21 cellular contexts compared by ENCODE assay signal in the genomic region with DNA sequence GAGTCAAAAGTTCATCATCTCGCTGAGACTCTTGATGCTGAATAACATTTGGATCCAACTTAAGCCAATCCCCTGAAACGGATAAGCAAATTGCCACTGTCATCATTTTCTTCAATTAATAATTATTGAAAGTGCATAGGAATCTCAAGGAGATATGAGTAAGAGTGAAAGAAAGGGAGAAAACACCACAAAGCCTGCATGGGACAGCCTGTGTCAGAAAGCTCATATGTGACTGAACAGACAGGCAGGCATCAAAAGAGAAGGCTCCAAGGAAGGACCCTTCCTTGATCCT. TPM values are rescaled to one million over a fixed set of nuclear protein-coding genes. Genes with fewer than 3 reads are reported as not detected.
DNase-seq lines count a peak whose midpoint lies in the region; ATAC-seq, FAIRE-seq and TF ChIP-seq lines count a peak whose summit lies in the region.
"Had no signal": no experiment of that assay in that cellular context is flagged by ENCODE, and none has a peak within 500 bp of the region (broad histone marks: within the 10 kb centered on the region; RNA-seq: fewer than 3 reads in every experiment).

No MANE protein-coding gene starts in this region.

- TF ChIP-seq EP300 in HepG2 (IDR thresholded peaks at IDR 0.05; ENCODE audit: low read depth in 2 of 2, low read length in 2 of 2) (no peak), HepG2 (CRISPR knock-in tag; IDR thresholded peaks at IDR 0.05; ENCODE audit: borderline replicate concordance) (no peak), ovary (IDR thresholded peaks at IDR 0.05) (no peak)

- TF ChIP-seq POLR2A in HepG2 (IDR thresholded peaks at IDR 0.05; ENCODE audit: insufficient read depth in 1 of 2, low read depth in 2 of 2, low read length in 2 of 2) (no peak), right lobe of liver (IDR thresholded peaks at IDR 0.05) (no peak), prostate gland (IDR thresholded peaks at IDR 0.05) (no peak), ovary (IDR thresholded peaks at IDR 0.05) (no peak)

- peaks cover 14% of the 10 kb centered on the region for H4K20me1 ChIP-seq in HepG2 (ENCODE audit: insufficient read depth, low read length)
- no peaks in the 10 kb centered on the region for H4K20me1 ChIP-seq in fibroblast of lung (ENCODE audit: control insufficient read depth, extremely low read depth, insufficient read depth, low read length)

- POLR2A ChIA-PET in HepG2 (lab: Yijun Ruan, JAX) = interaction anchor here (0.8 to 2.3 kb wide), 6 partner anchors 9 to 19 kb away, joined by 3 to 11 read pairs (median 6); no protein-coding TSS in a partner anchor

- ATAC-seq in HepG2 (no peak), right lobe of liver (no peak)

- no peak for DNase-seq in HepG2 (ENCODE audit: low spot score)
- DNase-seq in right lobe of liver = no peak
- no peak for DNase-seq in fibroblast of lung (ENCODE audit: low read depth in 2 of 2)
- no peak for DNase-seq in prostate gland (ENCODE audit: low spot score)
- no peak for DNase-seq in ovary
- no peak for DNase-seq in substantia nigra (lab: John Stamatoyannopoulos, UW)
- DNase-seq in GM19239 (ENCODE audit: insufficient read length, low spot score) = no peak
- no peak for DNase-seq in activated naive CD4-positive, alpha-beta T cell treated with anti-CD3 and anti-CD28 coated beads, Interleukin-2, amount 50 U/mL, for 16 hours
- DNase-seq: activated CD4-positive, alpha-beta T cell treated with anti-CD3 and anti-CD28 coated beads for 48 hours; activated naive CD8-positive, alpha-beta T cell treated with anti-CD3 and anti-CD28 coated beads for 36 hours; activated T-cell treated with anti-CD3 and anti-CD28 coated beads for 4 hours; CD4-positive, alpha-beta T cell; effector memory CD4-positive, alpha-beta T cell; naive B cell; NCI-H187 treated with DMSO at 0.1 percent for 48 hours; NCI-H510A; stimulated activated CD4-positive, alpha-beta T cell treated with anti-CD3 and anti-CD28 coated beads, Interleukin-4, amount 100 ng/mL, for 4 hours; T1000; thyroid gland had no signal

- H2AFZ ChIP-seq in HepG2 (ENCODE audit: low read length) (no peak overlapping the region), fibroblast of lung (ENCODE audit: low read length) (no peak overlapping the region)

- CTCF ChIA-PET in HepG2 (lab: Yijun Ruan, JAX; ENCODE audit: low intra/inter-chr PET ratio, low total read pairs) = no interaction called here

- H3K27ac ChIP-seq in HepG2 (ENCODE audit: extremely low read length, insufficient read depth, low read length) (peak overlapping the region; percentile 58), right lobe of liver (no peak overlapping the region), fibroblast of lung (ENCODE audit: insufficient read depth, low read length) (peak overlapping the region; percentile 64), prostate gland (peak overlapping the region; percentile 27 to 31), ovary (no peak overlapping the region), substantia nigra (ENCODE audit: low read depth, low read length, poor library complexity, severe bottlenecking) (no peak overlapping the region)
- H3K27ac ChIP-seq: cardiac muscle cell, thyroid gland had no signal

- 87% methylated on average over 2 of the region's 2 CpGs for WGBS in HepG2 (ENCODE audit: low lambda C conversion rate)
- 23% methylated on average over 2 of the region's 2 CpGs for WGBS in right lobe of liver (ENCODE audit: insufficient coverage, low coverage, low lambda C conversion rate, missing lambda C conversion rate)
- WGBS in prostate gland = 28% methylated on average over 2 of the region's 2 CpGs
- WGBS in ovary, 3 donors = 74 to 85% (median 76%) methylated on average over 2 of the region's 2 CpGs

- FAIRE-seq in HepG2 (lab: Jason Lieb, UNC) (no peak), GM19239 (lab: Jason Lieb, UNC) (no peak)

- TF ChIP-seq CTCF in HepG2 (CRISPR knock-in tag; IDR thresholded peaks at IDR 0.05) (no peak), right lobe of liver (IDR thresholded peaks at IDR 0.05) (no peak), fibroblast of lung (conservative IDR thresholded peaks at IDR 0.05 in 1 of 2, IDR thresholded peaks at IDR 0.05 in 1 of 2; ENCODE audit: low read depth in 1 of 2, low read length in 2 of 2) (no peak), prostate gland (IDR thresholded peaks at IDR 0.05) (no peak), ovary (IDR thresholded peaks at IDR 0.05) (no peak)

- no peak for TF ChIP-seq RAD21 in HepG2 (CRISPR knock-in tag; IDR thresholded peaks at IDR 0.05)

- H3K4me1 ChIP-seq in HepG2 (ENCODE audit: insufficient read depth, low read length) = peaks cover 89% of the 10 kb centered on the region
- peaks cover 0 to 27% (median 5%) of the 10 kb centered on the region in 4 donors for H3K4me1 ChIP-seq in right lobe of liver
- H3K4me1 ChIP-seq in fibroblast of lung (ENCODE audit: control insufficient read depth, extremely low read depth, insufficient read depth, low read length) = peaks cover 20% of the 10 kb centered on the region
- H3K4me1 ChIP-seq in prostate gland (replicated peaks) = peaks cover 9% of the 10 kb centered on the region
- peaks cover 1% of the 10 kb centered on the region for H3K4me1 ChIP-seq in ovary (ENCODE audit: insufficient read depth)

- H3K4me2 ChIP-seq in HepG2 (ENCODE audit: low read depth, low read length) (peak overlapping the region; percentile 67), fibroblast of lung (ENCODE audit: extremely low read depth, insufficient read depth, low read length) (peak overlapping the region; percentile 66)

- H3K9ac ChIP-seq in HepG2 (ENCODE audit: insufficient read depth, low read depth, low read length) = no peak overlapping the region; the same call in 1 of the 2 replicates
- no peak overlapping the region for H3K9ac ChIP-seq in fibroblast of lung (ENCODE audit: insufficient read depth, low read length)

- intact Hi-C loops in HepG2 (cut with micrococcal nuclease; ENCODE audit: unreplicated experiment) = no loop called here
- intact Hi-C loops in right lobe of liver (cut with DNase I) = no loop called here
- intact Hi-C loops in prostate gland (cut with DNase I) = no loop called here
- intact Hi-C loops in ovary (cut with DNase I) = loop anchor here in 1 of 4 donors (5.0 kb wide), 1 partner anchor 724 kb away; no protein-coding TSS in a partner anchor

- BruUV-seq in HepG2 (replicated peaks; lab: Mats Ljungman, UMichigan) = no TSS peak

- H3K27me3 ChIP-seq in HepG2 (ENCODE audit: control insufficient read depth in 1 of 2, insufficient read depth in 2 of 2, low read length in 2 of 2) (no peaks in the 10 kb centered on the region), right lobe of liver (no peaks in the 10 kb centered on the region), fibroblast of lung (ENCODE audit: control insufficient read depth, insufficient read depth, low read length) (no peaks in the 10 kb centered on the region), prostate gland (replicated peaks; ENCODE audit: insufficient read depth) (no peaks in the 10 kb centered on the region), ovary (no peaks in the 10 kb centered on the region)
- H3K27me3 ChIP-seq: cardiac muscle cell, SJSA1, thyroid gland had no signal

- H3K36me3 ChIP-seq in HepG2 (replicated peaks in 1 of 2; ENCODE audit: control insufficient read depth in 1 of 2, insufficient read depth in 2 of 2, low read length in 2 of 2) = peaks cover 14 to 49% of the 10 kb centered on the region in 2 experiments
- H3K36me3 ChIP-seq in right lobe of liver = no peaks in the 10 kb centered on the region
- H3K36me3 ChIP-seq in fibroblast of lung (ENCODE audit: control insufficient read depth, insufficient read depth, low read length) = no peaks in the 10 kb centered on the region
- H3K36me3 ChIP-seq in prostate gland = no peaks in the 10 kb centered on the region
- H3K36me3 ChIP-seq in ovary = no peaks in the 10 kb centered on the region
- H3K36me3 ChIP-seq: cardiac muscle cell, thyroid gland had no signal

- in situ Hi-C loops in HepG2 (cut with HindIII; ENCODE audit: extremely low pct_ligation_motif_present, low pct_unique_long_range_greater_than_20kb) = no loop called here

- H3K79me2 ChIP-seq in HepG2 (ENCODE audit: insufficient read depth, low read length) (peaks cover 96% of the 10 kb centered on the region), fibroblast of lung (ENCODE audit: control insufficient read depth, insufficient read depth, low read length) (peaks cover 55% of the 10 kb centered on the region)

- no peak overlapping the region; a peak in 1 of 6 replicates for H3K4me3 ChIP-seq in HepG2 (replicated peaks in 1 of 3; ENCODE audit: insufficient read depth in 1 of 3, low read depth in 2 of 3, low read length in 3 of 3)
- no peak overlapping the region for H3K4me3 ChIP-seq in right lobe of liver
- H3K4me3 ChIP-seq in fibroblast of lung (replicated peaks in 1 of 4; ENCODE audit: control extremely low read depth in 1 of 4, insufficient read depth in 1 of 4, low read depth in 3 of 4, low read length in 4 of 4) = no peak overlapping the region
- H3K4me3 ChIP-seq in prostate gland = no peak overlapping the region
- no peak overlapping the region for H3K4me3 ChIP-seq in ovary
- H3K4me3 ChIP-seq: cardiac muscle cell, SJSA1, thyroid gland had no signal

- H3K9me3 ChIP-seq in HepG2 (ENCODE audit: low read length) (no peaks in the 10 kb centered on the region), right lobe of liver (no peaks in the 10 kb centered on the region), fibroblast of lung (ENCODE audit: control insufficient read depth, insufficient read depth, low read depth, low read length) (no peaks in the 10 kb centered on the region), prostate gland (no peaks in the 10 kb centered on the region), ovary (no peaks in the 10 kb centered on the region)
- H3K9me3 ChIP-seq: SJSA1, thyroid gland had no signal

RNA-seq across cellular contexts. Expression of a gene that starts 13.3 kb away (rescaled TPM):
- total RNA-seq in HepG2 (2016; rRNA removed; fragmentation: Illumina TruSeq; extraction: Trizol) (16.3 and 20.7 TPM in 2 replicates), right lobe of liver (10 to 100 TPM; 23.2 to 28.7 (median 25.0) TPM), fibroblast of lung (26.2 and 40.5 TPM in 2 replicates), prostate gland (10 to 100 TPM; 28.5 to 89.0 TPM), ovary (10 to 100 TPM; 26.4 to 38.2 (median 32.6) TPM)
- 21.4 and 22.2 TPM in 2 replicates for total RNA-seq in HepG2 (2016; cell fraction: cytosol; rRNA removed; fragmentation: Illumina TruSeq; extraction: Trizol; ENCODE audit: low read depth)
- total RNA-seq in HepG2 (2016; cell fraction: insoluble cytoplasmic fraction; rRNA removed; fragmentation: Illumina TruSeq; extraction: Trizol) = 15.7 and 19.7 TPM in 2 replicates
- total RNA-seq in HepG2 (2016; cell fraction: membrane; rRNA removed; fragmentation: Illumina TruSeq; extraction: Trizol) = 19.8 and 25.4 TPM in 2 replicates
- total RNA-seq in HepG2 (2016; cell fraction: nucleus; rRNA removed; fragmentation: Illumina TruSeq; extraction: Trizol) = 49.6 and 54.8 TPM in 2 replicates
- polyA plus RNA-seq in HepG2 (2011; rRNA removed) (39.5 and 40.2 TPM in 2 replicates), fibroblast of lung (10.0 and 15.8 TPM in 2 replicates), ovary (10 to 100 TPM in 1 of 2 donors, 1 to 10 TPM in 1; 7.3 to 12.9 TPM)
- polyA plus RNA-seq in HepG2 (2011; cell fraction: cytosol; rRNA removed) = 18.2 and 19.6 TPM in 2 replicates
- polyA plus RNA-seq in HepG2 (2011; cell fraction: nucleus; rRNA removed) = 69.8 and 87.7 TPM in 2 replicates
- polyA plus RNA-seq in HepG2 (2012) = 20.4 and 28.6 TPM in 2 replicates
- polyA plus RNA-seq in HepG2 (2016; cell fraction: cytosol; fragmentation: Illumina TruSeq; extraction: Trizol; ENCODE audit: low read depth) = 2.6 and 3.3 TPM in 2 replicates
- polyA plus RNA-seq in HepG2 (2016; cell fraction: insoluble cytoplasmic fraction; fragmentation: Illumina TruSeq; extraction: Trizol; ENCODE audit: low read depth) = 12.1 and 12.2 TPM in 2 replicates
- 4.0 and 4.1 TPM in 2 replicates for polyA plus RNA-seq in HepG2 (2016; cell fraction: membrane; fragmentation: Illumina TruSeq; extraction: Trizol; ENCODE audit: low read depth)
- polyA plus RNA-seq in HepG2 (2016; cell fraction: nucleus; fragmentation: Illumina TruSeq; extraction: Trizol; ENCODE audit: insufficient read depth, low read depth) = 18.8 TPM in 2 replicates
- polyA minus RNA-seq in HepG2 (2011; rRNA and poly(A)+ RNA removed; ENCODE audit: low replicate concordance) = 13.4 and 120 TPM in 2 replicates
- polyA minus RNA-seq in HepG2 (2011; cell fraction: cytosol; rRNA and poly(A)+ RNA removed) = 36.1 and 49.7 TPM in 2 replicates
- polyA minus RNA-seq in HepG2 (2011; cell fraction: nucleus; rRNA and poly(A)+ RNA removed) = 200 and 217 TPM in 2 replicates
- polyA plus RNA-seq in fibroblast of lung (2012) = 9.1 and 15.7 TPM in 2 replicates
- polyA minus RNA-seq in fibroblast of lung (ENCODE audit: low replicate concordance) = 13.5 and 17.7 TPM in 2 replicates

Comparison
In these comparisons a context has a peak if more than half of its experiments do, and no peak if none do; other contexts are left out.
1. H3K27ac ChIP-seq: peak in HepG2 (single experiment), fibroblast of lung (single experiment) and prostate gland (2 of 2); none in right lobe of liver (0 of 3), ovary (0 of 2) and substantia nigra (single experiment).